ENCODE assay signal across 12 cellular contexts in genomic region chr1:59596432-59596831, GRCh38.
DNase-seq lines count a peak whose midpoint lies in the region; ATAC-seq and TF ChIP-seq lines count a peak whose summit lies in the region.
"Had no signal": no experiment of that assay in that cellular context is flagged by ENCODE, and none has a peak within 500 bp of the region (broad histone marks: within the 10 kb centered on the region; RNA-seq: fewer than 3 reads in every experiment).

No MANE protein-coding gene starts in this region.

- 81 to 82% methylated on average over 2 to 3 of the region's 3 CpGs for WGBS in gastroesophageal sphincter (ENCODE audit: low coverage in 1 of 2), 2 donors

- H3K4me1 ChIP-seq in gastroesophageal sphincter = peaks cover 21 to 44% (median 21%) of the 10 kb centered on the region in 3 donors
- H3K4me1 ChIP-seq in rectal smooth muscle tissue (ENCODE audit: control insufficient read depth, insufficient read depth, low read length) = peaks cover 41% of the 10 kb centered on the region

- H3K27ac ChIP-seq in VCaP (peak overlapping the region; percentile 96), gastroesophageal sphincter (peak overlapping the region; percentile 80 to 93 (median 85)), rectal smooth muscle tissue (ENCODE audit: low read depth, low read length) (peak overlapping the region; percentile 86)

- no peak overlapping the region for H3K9ac ChIP-seq in rectal smooth muscle tissue (ENCODE audit: low read length)

- no peak overlapping the region for H3K4me3 ChIP-seq in gastroesophageal sphincter
- H3K4me3 ChIP-seq in rectal smooth muscle tissue (ENCODE audit: low read length) = no peak overlapping the region
- H3K4me3 ChIP-seq: ovary had no signal

- ATAC-seq in gastroesophageal sphincter (peak; percentile 33), GM18517 (IDR thresholded peaks at IDR 0.05; ENCODE audit: unreplicated experiment) (no peak), GM18873 (IDR thresholded peaks at IDR 0.05; ENCODE audit: low FRiP score, unreplicated experiment) (no peak)
- ATAC-seq: stimulated activated naive CD8-positive, alpha-beta T cell treated with anti-CD3 and anti-CD28 coated beads, Interleukin-15, Interleukin-2, amounts not matched to agents 100 U/mL and 50 U/mL, for 24 hours had no signal

- no peak for TF ChIP-seq CTCF in VCaP (conservative IDR thresholded peaks at IDR 0.05)
- TF ChIP-seq CTCF in gastroesophageal sphincter (IDR thresholded peaks at IDR 0.05) = no peak

- H3K27me3 ChIP-seq in gastroesophageal sphincter = no peaks in the 10 kb centered on the region
- no peaks in the 10 kb centered on the region for H3K27me3 ChIP-seq in rectal smooth muscle tissue (ENCODE audit: control insufficient read depth, insufficient read depth, low read length)
- H3K27me3 ChIP-seq: ovary had no signal

- H3K36me3 ChIP-seq in gastroesophageal sphincter (no peaks in the 10 kb centered on the region), rectal smooth muscle tissue (ENCODE audit: control insufficient read depth, insufficient read depth, low read length) (no peaks in the 10 kb centered on the region)
- H3K36me3 ChIP-seq: ovary had no signal

- no peak for TF ChIP-seq EP300 in gastroesophageal sphincter (IDR thresholded peaks at IDR 0.05)

- TF ChIP-seq POLR2A in gastroesophageal sphincter (IDR thresholded peaks at IDR 0.05) = no peak

- peak; percentile 71 for DNase-seq in GM04503 (ENCODE audit: low read depth)
- DNase-seq in HUDEP-2 (lab: John Stamatoyannopoulos, UW; ENCODE audit: unreplicated experiment in 76 of 76) = no peak
- DNase-seq in anterior cingulate cortex (lab: John Stamatoyannopoulos, UW) = no peak
- DNase-seq: activated T-cell treated with anti-CD3 and anti-CD28 coated beads for 4 hours; erythroblast; stimulated activated naive CD8-positive, alpha-beta T cell treated with anti-CD3 and anti-CD28 coated beads, Interleukin-15, Interleukin-2, amounts not matched to agents 100 U/mL and 50 U/mL, for 24 hours had no signal

- H3K9me3 ChIP-seq in gastroesophageal sphincter = no peaks in the 10 kb centered on the region
- H3K9me3 ChIP-seq: ovary had no signal
